In the genomic region with DNA sequence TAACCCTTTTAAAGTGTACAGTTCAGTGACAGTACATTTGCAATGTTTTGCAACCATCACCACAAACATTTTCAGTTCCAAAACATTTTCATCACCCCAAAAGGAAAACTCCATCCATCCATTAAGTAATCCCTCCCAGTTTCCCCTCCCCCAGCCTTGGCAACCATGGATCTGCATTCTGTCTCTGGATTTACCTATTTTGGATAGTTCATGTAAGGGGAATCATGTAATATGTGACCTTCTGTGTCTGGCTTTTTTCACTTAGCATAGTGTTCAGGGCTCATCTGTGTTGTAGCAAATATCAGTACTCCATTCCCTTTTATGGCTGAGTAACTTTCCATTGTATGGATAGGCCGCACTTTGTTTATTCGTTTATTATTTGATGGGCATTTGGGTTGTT, we compare ENCODE assay signal across 24 cellular contexts. TPM values are rescaled to one million over a fixed set of nuclear protein-coding genes. Genes with fewer than 3 reads are reported as not detected.
"Had no signal": no experiment of that assay in that cellular context is flagged by ENCODE, and none has a peak within 500 bp of the region (broad histone marks: within the 10 kb centered on the region; RNA-seq: fewer than 3 reads in every experiment).

No MANE protein-coding gene starts in this region.

- ATAC-seq: activated naive CD4-positive, alpha-beta T cell treated with anti-CD3 and anti-CD28 coated beads, Interleukin-2, amount 50 U/mL, for 72 hours; esophagus mucosa; heart right ventricle; left lung; naive thymus-derived CD4-positive, alpha-beta T cell; psoas muscle; right lobe of liver; stimulated activated effector memory CD8-positive, alpha-beta T cell treated with anti-CD3 and anti-CD28 coated beads, Interleukin-12 subunit alpha, Interleukin-12 subunit beta, amount 100 ng/mL, for 72 hours had no signal

- H3K36me3 ChIP-seq: adrenal gland, breast epithelium, left lung, right lobe of liver, tibial artery, vagina had no signal

- H3K27me3 ChIP-seq: adrenal gland, breast epithelium, heart right ventricle, left lung, right lobe of liver, tibial artery, vagina had no signal

- DNase-seq: activated CD4-positive, CD25-positive, alpha-beta regulatory T cell treated with anti-CD3 and anti-CD28 coated beads, Interleukin-2, amount 50 U/mL, for 72 hours; activated gamma-delta T cell; adrenal gland; cerebellar nuclear complex; effector CD4-positive, alpha-beta T cell; heart right ventricle; left lung; mammary epithelial cell; naive thymus-derived CD4-positive, alpha-beta T cell; psoas muscle; right lobe of liver; stimulated activated CD4-positive, alpha-beta T cell treated with anti-CD3 and anti-CD28 coated beads, Interleukin-4, amount 100 ng/mL, for 24 hours; tibial artery had no signal

- H3K9me3 Mint-ChIP-seq: activated naive CD4-positive, alpha-beta T cell treated with anti-CD3 and anti-CD28 coated beads, Interleukin-2, amount 50 U/mL, for 72 hours; naive thymus-derived CD4-positive, alpha-beta T cell; stimulated activated effector memory CD8-positive, alpha-beta T cell treated with anti-CD3 and anti-CD28 coated beads, Interleukin-12 subunit alpha, Interleukin-12 subunit beta, amount 100 ng/mL, for 72 hours had no signal

- H3K4me3 ChIP-seq: adrenal gland, breast epithelium, heart right ventricle, left lung, psoas muscle, right lobe of liver, smooth muscle cell, tibial artery, vagina had no signal

- H3K9me3 ChIP-seq: adrenal gland, breast epithelium, heart right ventricle, left lung, psoas muscle, right lobe of liver, tibial artery, vagina had no signal

- H3K27ac ChIP-seq: breast epithelium, heart right ventricle, left lung, psoas muscle, right lobe of liver, tibial artery, vagina had no signal

- H3K4me2 ChIP-seq: smooth muscle cell had no signal

- H3K36me3 Mint-ChIP-seq: activated naive CD4-positive, alpha-beta T cell treated with anti-CD3 and anti-CD28 coated beads, Interleukin-2, amount 50 U/mL, for 72 hours; naive thymus-derived CD4-positive, alpha-beta T cell; stimulated activated effector memory CD8-positive, alpha-beta T cell treated with anti-CD3 and anti-CD28 coated beads, Interleukin-12 subunit alpha, Interleukin-12 subunit beta, amount 100 ng/mL, for 72 hours had no signal

- FAIRE-seq: astrocyte had no signal

- H3K4me1 ChIP-seq: breast epithelium, right lobe of liver, tibial artery, vagina had no signal

- H3K4me3 Mint-ChIP-seq: naive thymus-derived CD4-positive, alpha-beta T cell; stimulated activated effector memory CD8-positive, alpha-beta T cell treated with anti-CD3 and anti-CD28 coated beads, Interleukin-12 subunit alpha, Interleukin-12 subunit beta, amount 100 ng/mL, for 72 hours had no signal

- H3K27ac Mint-ChIP-seq: naive thymus-derived CD4-positive, alpha-beta T cell; stimulated activated effector memory CD8-positive, alpha-beta T cell treated with anti-CD3 and anti-CD28 coated beads, Interleukin-12 subunit alpha, Interleukin-12 subunit beta, amount 100 ng/mL, for 72 hours had no signal

RNA-seq across cellular contexts. Expression of gene NODAL, which starts 50.1 kb away (rescaled TPM):
- total RNA-seq: activated naive CD4-positive, alpha-beta T cell treated with anti-CD3 and anti-CD28 coated beads, Interleukin-2, amount 50 U/mL, for 72 hours; adrenal gland; astrocyte; breast epithelium; left lung; mononuclear cell; naive thymus-derived CD4-positive, alpha-beta T cell; osteocyte; psoas muscle; right lobe of liver; smooth muscle cell; subcutaneous adipose tissue; T-helper 1 cell treated with Interleukin-12 subunit alpha and Interleukin-12 subunit beta and Interleukin-4 antibody, amounts not matched to agents 30 ng/mL and 1 ng/mL, for 36 hours; vagina had no signal
- polyA plus RNA-seq: adrenal gland; naive thymus-derived CD4-positive, alpha-beta T cell had no signal
